ENCODE assay signal across 16 cellular contexts in the genomic region with DNA sequence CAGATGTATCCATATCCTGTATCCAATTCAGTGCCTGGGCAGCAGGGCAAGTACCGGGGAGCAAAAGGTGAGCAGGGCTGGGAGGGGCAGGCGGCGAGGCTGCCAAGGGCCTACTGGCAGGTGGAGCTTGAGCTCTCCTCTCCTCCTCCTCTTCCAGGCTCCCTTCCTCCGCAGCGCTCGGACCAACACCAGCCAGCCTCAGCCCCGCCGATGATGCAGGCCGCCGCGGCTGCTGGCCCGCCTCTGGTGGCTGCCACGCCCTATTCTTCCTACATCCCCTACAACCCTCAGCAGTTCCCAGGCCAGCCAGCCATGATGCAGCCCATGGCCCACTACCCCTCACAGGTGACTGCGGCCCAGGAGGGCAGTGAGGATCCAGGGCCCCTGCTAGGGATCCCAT. TPM values are rescaled to one million over a fixed set of nuclear protein-coding genes. Genes with fewer than 3 reads are reported as not detected.
"Had no signal": no experiment of that assay in that cellular context is flagged by ENCODE, and none has a peak within 500 bp of the region (broad histone marks: within the 10 kb centered on the region; RNA-seq: fewer than 3 reads in every experiment).

No MANE protein-coding gene starts in this region.

- H3K9me3 Mint-ChIP-seq: endodermal cell had no signal

- H3K4me1 Mint-ChIP-seq: endodermal cell had no signal

- H3K9me3 ChIP-seq: colonic mucosa, right atrium auricular region, stomach, thoracic aorta, transverse colon had no signal

- ATAC-seq: naive thymus-derived CD4-positive, alpha-beta T cell had no signal

- H3K4me3 Mint-ChIP-seq: endodermal cell had no signal

- H3K27me3 Mint-ChIP-seq: naive thymus-derived CD4-positive, alpha-beta T cell had no signal

- DNase-seq: colonic mucosa; dermis blood vessel endothelial cell; foreskin melanocyte; head of caudate nucleus; hippocampal formation; left colon; mesendoderm; small intestine; stimulated activated CD4-positive, alpha-beta T cell treated with anti-CD3 and anti-CD28 coated beads, Interleukin-12 subunit alpha, Interleukin-12 subunit beta, amount 100 ng/mL, for 4 hours; stomach; substantia nigra; transverse colon had no signal

- H3K27ac Mint-ChIP-seq: endodermal cell had no signal

RNA-seq across cellular contexts. Expression of a gene that starts 43.9 kb away (rescaled TPM):
- total RNA-seq: dermis blood vessel endothelial cell had no signal
